ENCODE assay signal across 8 cellular contexts in the genomic region with DNA sequence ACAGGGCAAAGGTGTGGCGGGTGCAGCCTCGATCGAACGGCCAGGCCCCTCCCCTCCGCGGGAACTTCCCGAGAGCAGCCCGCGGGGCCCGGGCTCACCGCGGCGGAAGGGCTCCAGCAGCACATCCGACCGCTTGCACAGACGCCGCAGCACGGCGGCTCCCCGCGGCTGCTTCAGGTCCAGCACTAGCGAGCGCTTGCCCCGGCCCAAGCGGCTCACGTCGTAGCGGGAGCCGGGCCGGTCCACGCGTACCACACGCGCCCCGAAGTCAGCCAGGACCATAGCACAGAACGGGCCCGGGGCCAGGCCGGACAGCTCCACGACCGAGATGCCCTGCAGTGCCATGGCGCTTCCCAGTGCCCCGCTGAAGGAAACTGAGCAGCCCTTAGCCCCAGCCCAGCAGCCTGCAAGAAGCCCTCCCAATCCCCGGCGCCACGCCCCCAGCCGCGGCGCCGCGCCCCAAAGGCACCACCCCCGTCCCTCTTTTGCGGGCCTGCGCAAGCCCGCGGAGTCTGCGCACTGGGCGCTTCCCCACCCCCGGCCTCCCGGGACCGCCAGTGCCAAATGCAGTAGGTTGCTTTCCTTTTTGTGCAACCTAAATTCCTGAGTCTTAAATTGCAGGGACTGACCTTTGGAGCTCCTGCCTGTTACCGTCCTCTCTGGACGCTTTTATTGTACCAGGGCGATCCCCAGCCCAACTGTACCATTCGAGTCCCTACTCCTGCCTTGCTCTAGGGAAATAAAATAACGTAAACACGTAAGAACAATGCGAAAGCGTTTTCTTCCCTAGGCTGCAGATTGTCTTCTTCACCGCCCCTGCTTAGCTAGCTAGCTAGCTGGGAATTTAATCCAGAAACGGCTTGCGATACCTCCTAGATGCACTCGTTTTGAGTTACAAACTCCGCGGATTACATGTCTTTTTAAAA. TPM values are rescaled to one million over a fixed set of nuclear protein-coding genes. Genes with fewer than 3 reads are reported as not detected.
DNase-seq lines count a peak whose midpoint lies in the region; ATAC-seq, FAIRE-seq and TF ChIP-seq lines count a peak whose summit lies in the region.

Gene AMACR (minus strand): TSS at position 376 of the 926 bp plus-strand sequence. CDS start 31 bp downstream, at position 345.

- H2AFZ ChIP-seq in H1 (ENCODE audit: low read length) = peak within 1 kb of the TSS; percentile 99

- H3K4me1 Mint-ChIP-seq in Caco-2 (ENCODE audit: low read depth, unreplicated experiment) = peaks cover 44% of the 10 kb centered on the region

- H3K9me3 ChIP-seq in Caco-2 (no peaks in the 10 kb centered on the region), H1 (ENCODE audit: insufficient read depth in 2 of 2, low read depth in 1 of 2, low read length in 1 of 2) (no peaks in the 10 kb centered on the region)

- no TSS peak for BruUV-seq in Caco-2 (replicated peaks; lab: Mats Ljungman, UMichigan)

- POLR2A ChIA-PET in Caco-2 (lab: Charles Lee) (interaction anchor here (0.5 to 1.5 kb wide), 7 partner anchors 10 to 1748 kb away, joined by 3 to 10 read pairs (median 5); no protein-coding TSS in a partner anchor), H1 (lab: Charles Lee; ENCODE audit: partially characterized antibody) (interaction anchor here (0.6 to 2.9 kb wide), 8 partner anchors 8 to 248 kb away, joined by 3 to 14 read pairs (median 5); no protein-coding TSS in a partner anchor)

- no peaks in the 10 kb centered on the region for H3K27me3 ChIP-seq in Caco-2 (replicated peaks; ENCODE audit: control insufficient read depth, insufficient read depth, low read length)
- no peaks in the 10 kb centered on the region for H3K27me3 ChIP-seq in H1 (replicated peaks in 1 of 4; ENCODE audit: control insufficient read depth in 3 of 4, extremely low read depth in 1 of 4, insufficient read depth in 3 of 4, low read length in 3 of 4)

- H3K36me3 Mint-ChIP-seq in Caco-2 (ENCODE audit: insufficient read depth, unreplicated experiment) = peaks cover 56% of the 10 kb centered on the region

- intact Hi-C loops in Caco-2 (cut with micrococcal nuclease; ENCODE audit: unreplicated experiment) = loop anchor here (1.0 kb wide), 1 partner anchor 30 kb away; no protein-coding TSS in a partner anchor

- H2BK15ac ChIP-seq in H1 (ENCODE audit: low read length) = peak within 1 kb of the TSS; percentile 83; the same call in 1 of the 2 replicates

- no peaks in the 10 kb centered on the region for H4K20me1 ChIP-seq in H1 (replicated peaks in 1 of 2; ENCODE audit: control insufficient read depth in 1 of 2, insufficient read depth in 2 of 2, low read length in 2 of 2)

- H2AK5ac ChIP-seq in H1 (ENCODE audit: low read depth, low read length) = no peak within 1 kb of the TSS

- H3K18ac ChIP-seq in H1 (ENCODE audit: extremely low read depth, low read length) = peak within 1 kb of the TSS; percentile 93

- H3K23ac ChIP-seq in H1 (ENCODE audit: insufficient read length) = no peak within 1 kb of the TSS

- peak within 1 kb of the TSS; percentile 93 for H4K5ac ChIP-seq in H1 (ENCODE audit: insufficient read length, low read depth, low read length)

- H3K56ac ChIP-seq in H1 (replicated peaks; ENCODE audit: insufficient read length, low read depth, low read length) = peak within 1 kb of the TSS; percentile 80

- H3K4me3 Mint-ChIP-seq in Caco-2 (ENCODE audit: unreplicated experiment) = peak within 1 kb of the TSS; percentile 84

- H3K9me3 Mint-ChIP-seq in Caco-2 (ENCODE audit: unreplicated experiment) = peaks cover 10% of the 10 kb centered on the region

- TF ChIP-seq RAD21 in H1 (IDR thresholded peaks at IDR 0.05 in 1 of 2, conservative IDR thresholded peaks at IDR 0.05 in 1 of 2; ENCODE audit: low read depth in 2 of 2, low read length in 2 of 2) = peak in 1 of 2 experiments; percentile 2; a peak in 2 of 4 replicates

- peak within 1 kb of the TSS; percentile 96; the same call in 1 of the 2 replicates for H2BK20ac ChIP-seq in H1 (ENCODE audit: low read length)

- H3K23me2 ChIP-seq in H1 (ENCODE audit: low read depth, low read length) = peaks cover 3% of the 10 kb centered on the region

- CTCF ChIA-PET in Caco-2 (lab: Charles Lee) = interaction anchor here (0.7 to 0.8 kb wide), 3 partner anchors 10 to 58 kb away, joined by 3 to 6 read pairs (median 3); no protein-coding TSS in a partner anchor
- CTCF ChIA-PET in H1 (lab: Charles Lee; ENCODE audit: partially characterized antibody) = interaction anchor here (0.6 to 1.2 kb wide), 2 partner anchors 29 to 41 kb away, joined by 3 read pairs; no protein-coding TSS in a partner anchor

- no peaks in the 10 kb centered on the region for H3K27me3 Mint-ChIP-seq in Caco-2 (ENCODE audit: insufficient read depth, unreplicated experiment)

- peak within 1 kb of the TSS; percentile 95 for H2BK5ac ChIP-seq in H1 (ENCODE audit: low read depth, low read length)

- peak within 1 kb of the TSS; percentile 81 to 86 for H3K4me2 ChIP-seq in H1 (ENCODE audit: insufficient read depth in 1 of 2, low read depth in 2 of 2, low read length in 2 of 2)

- H2BK12ac ChIP-seq in H1 (ENCODE audit: low read depth, low read length) = peak within 1 kb of the TSS; percentile 77; the same call in 1 of the 2 replicates

- no peaks in the 10 kb centered on the region for H3K79me1 ChIP-seq in H1 (ENCODE audit: low read depth, low read length)

- peak within 1 kb of the TSS; percentile 81 to 88 (median 85) for H3K9ac ChIP-seq in H1 (replicated peaks in 1 of 4; ENCODE audit: extremely low read depth in 1 of 4, low read depth in 3 of 4, low read length in 3 of 4)

- DNase-seq in Caco-2 = peak; percentile 95 to 97
- peak; percentile 94 for DNase-seq in HT1080 (ENCODE audit: low read depth)
- peak; percentile 99 to 100 for DNase-seq in NOMO-1 (lab: John Stamatoyannopoulos, UW; ENCODE audit: unreplicated experiment in 2 of 2)
- peak; percentile 75 to 79 (median 76) for DNase-seq in activated CD8-positive, alpha-beta memory T cell treated with anti-CD3 and anti-CD28 coated beads for 48 hours (ENCODE audit: low read depth in 2 of 3, low spot score in 2 of 3)
- peak; percentile 78 to 87 for DNase-seq in H1 (ENCODE audit: low read depth in 1 of 2, low spot score in 2 of 2)
- peak; percentile 96 for DNase-seq in mesenteric fat pad (ENCODE audit: low spot score)
- DNase-seq in stimulated activated CD8-positive, alpha-beta memory T cell treated with anti-CD3 and anti-CD28 coated beads, Interleukin-15, amount 100 ng/mL, for 1 hour (ENCODE audit: low read depth) = peak; percentile 72

- peak within 1 kb of the TSS; percentile 76 for H3K4ac ChIP-seq in H1 (replicated peaks; ENCODE audit: insufficient read length, low read depth, low read length)

- H3K14ac ChIP-seq in H1 (ENCODE audit: insufficient read length) = no peak within 1 kb of the TSS

- 2% methylated on average over 59 of the region's 74 CpGs; no CpG with 5 or more reads in 1 of the 2 experiments for WGBS in H1 (ENCODE audit: extremely low coverage in 1 of 2, insufficient coverage in 1 of 2, insufficient read length in 1 of 2, insufficient replicate concordance in 2 of 2, low coverage in 1 of 2, low lambda C conversion rate in 2 of 2, missing lambda C conversion rate in 1 of 2), 2 experiments

- H4K8ac ChIP-seq in H1 (ENCODE audit: extremely low read depth, insufficient read depth, low read length) = peak within 1 kb of the TSS; percentile 77; the same call in 1 of the 2 replicates

- FAIRE-seq in H1 (lab: Jason Lieb, UNC) = no peak

- H3K79me2 ChIP-seq in H1 (ENCODE audit: control insufficient read depth in 1 of 2, insufficient read depth in 2 of 2, low read length in 2 of 2) = no peaks in the 10 kb centered on the region

- peak within 1 kb of the TSS; percentile 92 for H4K91ac ChIP-seq in H1 (replicated peaks; ENCODE audit: insufficient read length, low read length)

- peaks cover 5% of the 10 kb centered on the region for H3K36me3 ChIP-seq in Caco-2 (ENCODE audit: control insufficient read depth, insufficient read depth, low read length)
- peaks cover 0 to 13% (median 3%) of the 10 kb centered on the region in 4 experiments; a peak in 5 of 8 replicates for H3K36me3 ChIP-seq in H1 (ENCODE audit: control insufficient read depth in 2 of 4, insufficient read depth in 4 of 4, low read length in 3 of 4)

- peaks cover 50% of the 10 kb centered on the region for H3K4me1 ChIP-seq in Caco-2
- H3K4me1 ChIP-seq in H1 (replicated peaks in 1 of 4; ENCODE audit: control insufficient read depth in 3 of 4, insufficient read depth in 4 of 4, low read length in 3 of 4) = peaks cover 0 to 4% (median 2%) of the 10 kb centered on the region in 4 experiments; a peak in 4 of 7 replicates

- TF ChIP-seq EP300 in H1 (IDR thresholded peaks at IDR 0.05; ENCODE audit: borderline replicate concordance in 1 of 2, low read depth in 2 of 2, low read length in 2 of 2) = no peak

- peak within 1 kb of the TSS; percentile 85 for H3K4me3 ChIP-seq in Caco-2 (ENCODE audit: low read depth, low read length)
- H3K4me3 ChIP-seq in H1 (ENCODE audit: extremely low read depth in 1 of 4, insufficient read depth in 2 of 4, low read depth in 3 of 4, low read length in 4 of 4) = peak within 1 kb of the TSS; percentile 65 to 89 (median 78)

- H2BK120ac ChIP-seq in H1 (replicated peaks; ENCODE audit: low read depth, low read length) = peak within 1 kb of the TSS; percentile 36

- ATAC-seq in GM21367 (IDR thresholded peaks at IDR 0.05; ENCODE audit: unreplicated experiment) = peak; percentile 90

- peak; percentile 62 to 91 for TF ChIP-seq POLR2A in H1 (IDR thresholded peaks at IDR 0.05; ENCODE audit: control extremely low read depth in 1 of 2, low read depth in 2 of 2, low read length in 2 of 2)

- H3K27ac Mint-ChIP-seq in Caco-2 (ENCODE audit: unreplicated experiment) = peak within 1 kb of the TSS; percentile 85

- TF ChIP-seq CTCF in Caco-2 (IDR thresholded peaks at IDR 0.05; ENCODE audit: insufficient read depth in 1 of 2, low read depth in 1 of 2, low read length in 1 of 2, severe bottlenecking in 1 of 2, unreplicated experiment in 1 of 2) (no peak), H1 (IDR thresholded peaks at IDR 0.05; ENCODE audit: control extremely low read depth in 1 of 3, insufficient read depth in 1 of 3, low read depth in 1 of 3, low read length in 3 of 3) (no peak)

- peak within 1 kb of the TSS; percentile 81 for H3K27ac ChIP-seq in H1 (ENCODE audit: low read depth, low read length)

RNA-seq across cellular contexts. Expression of gene AMACR, which starts in this region (rescaled TPM):
- total RNA-seq in Caco-2 (2022) (196 and 204 TPM in 2 replicates), mesenteric fat pad (5.6 TPM)
- 10.6 and 12.8 TPM in 2 replicates for total RNA-seq in HT1080 (2014; rRNA removed; shearing (Covaris generic))
- 10.9 and 11.1 TPM in 2 replicates for polyA plus RNA-seq in HT1080 (2015; cell fraction: cytosol; rRNA removed)
- polyA plus RNA-seq in HT1080 (2015; cell fraction: nucleus; rRNA removed) = 8.2 and 10.5 TPM in 2 replicates
- 10.1 and 12.6 TPM in 2 replicates for total RNA-seq in H1 (2021; fragmentation: NEBNext Ultra II Directional; extraction: Animal tissue kit (Norgen Biotek cat#: 25700))
- polyA plus RNA-seq in H1 (2011; rRNA removed) = 8.7 and 9.1 TPM in 2 replicates
- polyA plus RNA-seq in H1 (2011; cell fraction: cytosol; rRNA removed) = 10.8 TPM
- polyA plus RNA-seq in H1 (2011; cell fraction: nucleus; rRNA removed) = 5.1 TPM
- polyA plus RNA-seq in H1 (2012, experiment 1 of 2) = 7.9 to 11.0 TPM (median 9.3 TPM) in 4 replicates
- polyA plus RNA-seq in H1 (2012, experiment 2 of 2) = 2.5 TPM
- polyA plus RNA-seq in H1 (2013, experiment 1 of 2) = 6.5 TPM
- polyA plus RNA-seq in H1 (2013, experiment 2 of 2) = 5.5 TPM
- polyA minus RNA-seq in H1 (2011; rRNA and poly(A)+ RNA removed) = 10.2 and 13.1 TPM in 2 replicates
- polyA minus RNA-seq in H1 (2011; cell fraction: cytosol; rRNA and poly(A)+ RNA removed) = 8.1 TPM
- 5.7 TPM for polyA minus RNA-seq in H1 (2011; cell fraction: nucleus; rRNA and poly(A)+ RNA removed)

Comparison
In these comparisons a context has a peak if more than half of its experiments do, and no peak if none do; other contexts are left out.
1. Peak in every context shown above with its lines: DNase-seq, ATAC-seq, H3K4me3 ChIP-seq and H3K27ac ChIP-seq.
2. RNA of gene AMACR (total RNA-seq): 196 to 204 TPM in Caco-2; 10.6 to 12.8 TPM in HT1080, 10.1 to 12.6 TPM in H1 and 5.6 TPM in mesenteric fat pad (single experiment); every median in the first group is over 10 times any median in the second.